Comparison of ENCODE assay signal across 1 cellular context in the genomic region with DNA sequence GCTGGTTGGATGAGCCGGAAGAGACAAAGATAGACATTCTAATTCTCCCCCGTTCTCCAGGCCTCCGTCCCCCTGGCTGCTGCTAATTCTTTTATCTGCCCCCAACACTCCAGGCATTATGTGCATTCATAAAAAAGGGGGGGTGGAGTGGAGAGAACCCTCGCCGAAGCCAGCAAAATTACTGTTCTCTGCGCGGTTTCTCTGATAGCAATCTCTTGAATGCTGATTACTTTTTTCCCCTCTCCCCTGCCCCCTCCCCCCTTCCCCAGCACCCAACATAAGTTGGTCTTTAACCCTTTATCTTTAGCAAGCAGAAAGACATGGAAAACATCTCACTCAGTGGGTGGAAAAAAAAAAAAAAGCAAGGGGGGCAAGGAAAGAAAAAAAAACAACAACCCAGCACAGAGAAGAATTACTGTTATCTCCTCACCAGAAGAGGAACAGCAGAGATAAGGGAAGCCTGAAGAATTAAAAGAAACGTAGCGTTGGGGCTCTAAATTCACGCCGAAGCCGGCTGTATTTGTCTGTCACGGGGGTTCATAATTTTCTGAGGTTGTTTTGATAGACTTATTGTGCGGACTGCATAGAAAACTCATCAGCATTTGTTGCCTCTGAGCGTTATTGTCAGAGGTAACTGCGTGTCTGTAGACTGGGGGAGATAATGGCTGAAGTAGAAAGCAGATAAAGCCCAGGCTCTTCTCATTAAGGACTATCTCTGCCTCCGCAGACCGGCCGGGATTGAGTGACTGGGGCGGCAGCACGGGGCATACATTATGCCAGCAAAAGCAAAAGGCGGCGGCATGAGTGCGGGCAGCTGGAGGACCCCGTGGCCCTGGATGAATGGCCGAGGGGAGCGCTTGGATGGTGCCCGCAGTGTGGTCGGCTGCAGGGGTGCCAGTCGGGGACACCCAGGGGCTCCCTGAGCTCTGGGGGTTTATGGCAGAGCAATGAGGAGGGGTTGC.
TF ChIP-seq lines count a peak whose summit lies in the region.

No MANE protein-coding gene starts in this region.

TF ChIP-seq in K562, 482 proteins besides CTCF, POLR2A, EP300 and RAD21 (continued from another document and continues in another):
- TF ChIP-seq, protein P1, sequence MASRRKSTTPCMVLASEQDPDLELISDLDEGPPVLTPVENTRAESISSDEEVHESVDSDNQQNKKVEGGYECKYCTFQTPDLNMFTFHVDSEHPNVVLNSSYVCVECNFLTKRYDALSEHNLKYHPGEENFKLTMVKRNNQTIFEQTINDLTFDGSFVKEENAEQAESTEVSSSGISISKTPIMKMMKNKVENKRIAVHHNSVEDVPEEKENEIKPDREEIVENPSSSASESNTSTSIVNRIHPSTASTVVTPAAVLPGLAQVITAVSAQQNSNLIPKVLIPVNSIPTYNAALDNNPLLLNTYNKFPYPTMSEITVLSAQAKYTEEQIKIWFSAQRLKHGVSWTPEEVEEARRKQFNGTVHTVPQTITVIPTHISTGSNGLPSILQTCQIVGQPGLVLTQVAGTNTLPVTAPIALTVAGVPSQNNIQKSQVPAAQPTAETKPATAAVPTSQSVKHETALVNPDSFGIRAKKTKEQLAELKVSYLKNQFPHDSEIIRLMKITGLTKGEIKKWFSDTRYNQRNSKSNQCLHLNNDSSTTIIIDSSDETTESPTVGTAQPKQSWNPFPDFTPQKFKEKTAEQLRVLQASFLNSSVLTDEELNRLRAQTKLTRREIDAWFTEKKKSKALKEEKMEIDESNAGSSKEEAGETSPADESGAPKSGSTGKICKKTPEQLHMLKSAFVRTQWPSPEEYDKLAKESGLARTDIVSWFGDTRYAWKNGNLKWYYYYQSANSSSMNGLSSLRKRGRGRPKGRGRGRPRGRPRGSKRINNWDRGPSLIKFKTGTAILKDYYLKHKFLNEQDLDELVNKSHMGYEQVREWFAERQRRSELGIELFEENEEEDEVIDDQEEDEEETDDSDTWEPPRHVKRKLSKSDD (conservative IDR thresholded peaks at IDR 0.05; ENCODE audit: low read length), result 0 out of 2 replicates have a peak, but pooled peaks have one; percentile 51
- no peak for TF ChIP-seq ZNF174 (CRISPR knock-in tag; IDR thresholded peaks at IDR 0.05)
- TF ChIP-seq KAT2B (IDR thresholded peaks at IDR 0.05; ENCODE audit: low read depth, low read length), result no peak
- TF ChIP-seq HDAC2 (IDR thresholded peaks at IDR 0.05), result peak; percentile 68
- no peak for TF ChIP-seq TCF7 (IDR thresholded peaks at IDR 0.05; ENCODE audit: borderline replicate concordance)
- no peak for TF ChIP-seq KAT8 (IDR thresholded peaks at IDR 0.05; ENCODE audit: low read depth)
- TF ChIP-seq GABPB2 (CRISPR knock-in tag; conservative IDR thresholded peaks at IDR 0.05), result no peak
- TF ChIP-seq ETV1 (tag; conservative IDR thresholded peaks at IDR 0.05; ENCODE audit: low read depth), result no peak
- TF ChIP-seq GATAD2B (IDR thresholded peaks at IDR 0.05; ENCODE audit: borderline replicate concordance), result no peak
- no peak for TF ChIP-seq DLX4 (CRISPR knock-in tag; IDR thresholded peaks at IDR 0.05)
- no peak for TF ChIP-seq BMI1 (IDR thresholded peaks at IDR 0.05; ENCODE audit: low read length)
- TF ChIP-seq NFATC3 (IDR thresholded peaks at IDR 0.05), result peak; percentile 69; the same call in 1 of the 2 replicates
- TF ChIP-seq ZBTB17 (CRISPR knock-in tag; IDR thresholded peaks at IDR 0.05), result no peak
- no peak for TF ChIP-seq ETV6 (IDR thresholded peaks at IDR 0.05; ENCODE audit: borderline replicate concordance in 1 of 2, low read depth in 2 of 2, low read length in 1 of 2)
- TF ChIP-seq ETV6 (CRISPR knock-in tag; IDR thresholded peaks at IDR 0.05; ENCODE audit: borderline replicate concordance), result no peak
- no peak for TF ChIP-seq TAF1 (IDR thresholded peaks at IDR 0.05; ENCODE audit: control insufficient read depth, extremely low read depth, insufficient read depth, low read length, severe bottlenecking)
- no peak for TF ChIP-seq ZNF644 (tag; IDR thresholded peaks at IDR 0.05; ENCODE audit: low read depth)
- peak; percentile 99 for TF ChIP-seq CC2D1A (IDR thresholded peaks at IDR 0.05)
- TF ChIP-seq CHD7 (IDR thresholded peaks at IDR 0.05; ENCODE audit: low read depth, low read length), result no peak
- TF ChIP-seq SOX6 (IDR thresholded peaks at IDR 0.05), result peak; percentile 89
- TF ChIP-seq SMAD4 (CRISPR knock-in tag; conservative IDR thresholded peaks at IDR 0.05), result peak; percentile 91
- TF ChIP-seq BRF1 (IDR thresholded peaks at IDR 0.05; ENCODE audit: borderline replicate concordance, extremely low read depth, insufficient read length), result no peak
- TF ChIP-seq CREM (IDR thresholded peaks at IDR 0.05; ENCODE audit: low read depth), result peak; percentile 52
- TF ChIP-seq SMC3 (conservative IDR thresholded peaks at IDR 0.05; ENCODE audit: insufficient read depth, low read depth, low read length), result no peak
- no peak for TF ChIP-seq CHD4 (IDR thresholded peaks at IDR 0.05; ENCODE audit: insufficient read depth, insufficient replicate concordance, low read depth, low read length, poor library complexity, severe bottlenecking)
- no peak for TF ChIP-seq PATZ1 (CRISPR knock-in tag; IDR thresholded peaks at IDR 0.05; ENCODE audit: borderline replicate concordance)
- TF ChIP-seq FOXK1 (CRISPR knock-in tag; IDR thresholded peaks at IDR 0.05; ENCODE audit: borderline replicate concordance), result no peak
- TF ChIP-seq TEAD1 (CRISPR knock-in tag; IDR thresholded peaks at IDR 0.05), result no peak
- no peak for TF ChIP-seq LARP7 (IDR thresholded peaks at IDR 0.05)
- no peak for TF ChIP-seq ETS2 (tag; IDR thresholded peaks at IDR 0.05; ENCODE audit: borderline replicate concordance, poor library complexity, severe bottlenecking)
- TF ChIP-seq DMBX1 (CRISPR knock-in tag; IDR thresholded peaks at IDR 0.05; ENCODE audit: borderline replicate concordance), result no peak; the same call in 1 of the 2 replicates
- no peak for TF ChIP-seq FOXO4 (CRISPR knock-in tag; IDR thresholded peaks at IDR 0.05)
- TF ChIP-seq, protein P2, sequence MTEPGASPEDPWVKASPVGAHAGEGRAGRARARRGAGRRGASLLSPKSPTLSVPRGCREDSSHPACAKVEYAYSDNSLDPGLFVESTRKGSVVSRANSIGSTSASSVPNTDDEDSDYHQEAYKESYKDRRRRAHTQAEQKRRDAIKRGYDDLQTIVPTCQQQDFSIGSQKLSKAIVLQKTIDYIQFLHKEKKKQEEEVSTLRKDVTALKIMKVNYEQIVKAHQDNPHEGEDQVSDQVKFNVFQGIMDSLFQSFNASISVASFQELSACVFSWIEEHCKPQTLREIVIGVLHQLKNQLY (CRISPR knock-in tag; conservative IDR thresholded peaks at IDR 0.05), result no peak
- TF ChIP-seq HDAC6 (IDR thresholded peaks at IDR 0.05; ENCODE audit: low read depth, low read length), result no peak
- no peak for TF ChIP-seq ZNF217 (CRISPR knock-in tag; IDR thresholded peaks at IDR 0.05)
- no peak for TF ChIP-seq KLF1 (tag; IDR thresholded peaks at IDR 0.05)
- no peak for TF ChIP-seq BRCA1 (IDR thresholded peaks at IDR 0.05)
- no peak for TF ChIP-seq BRCA1 (CRISPR knock-in tag; IDR thresholded peaks at IDR 0.05)
- no peak for TF ChIP-seq KLF13 (tag; IDR thresholded peaks at IDR 0.05; ENCODE audit: borderline replicate concordance, low read depth)
- no peak for TF ChIP-seq NCOA2 (IDR thresholded peaks at IDR 0.05; ENCODE audit: partially characterized antibody in 2 of 2)
- no peak for TF ChIP-seq RHOXF2B (CRISPR knock-in tag; conservative IDR thresholded peaks at IDR 0.05)
